ENCODE assay signal across 19 cellular contexts in genomic region chr6:17881085-17881883, GRCh38.
DNase-seq lines count a peak whose midpoint lies in the region; ATAC-seq and TF ChIP-seq lines count a peak whose summit lies in the region.
"Had no signal": no experiment of that assay in that cellular context is flagged by ENCODE, and none has a peak within 500 bp of the region (broad histone marks: within the 10 kb centered on the region; RNA-seq: fewer than 3 reads in every experiment).

No MANE protein-coding gene starts in this region.

- no peak overlapping the region for H3K4me2 ChIP-seq in GM23248 (ENCODE audit: unreplicated experiment)

- H2AFZ ChIP-seq in GM23248, result no peak overlapping the region

- H3K9me3 ChIP-seq in spleen (no peaks in the 10 kb centered on the region), GM23248 (ENCODE audit: low read depth) (no peaks in the 10 kb centered on the region)
- H3K9me3 ChIP-seq: breast epithelium, colonic mucosa, testis had no signal

- H3K36me3 ChIP-seq in spleen (no peaks in the 10 kb centered on the region), GM23248 (ENCODE audit: low read depth) (no peaks in the 10 kb centered on the region)
- H3K36me3 ChIP-seq: breast epithelium, colonic mucosa had no signal

- ATAC-seq in left ventricle myocardium superior (no peak), HG03095 (IDR thresholded peaks at IDR 0.05; ENCODE audit: unreplicated experiment) (no peak)
- ATAC-seq: activated T-cell treated with anti-CD3 and anti-CD28 coated beads, Interleukin-2, amount 50 U/mL, for 4 hours had no signal

- H3F3A ChIP-seq in GM23248 (ENCODE audit: insufficient read depth), result peaks cover 28% of the 10 kb centered on the region

- TF ChIP-seq CTCF in spleen (IDR thresholded peaks at IDR 0.05 in 8 of 11, conservative IDR thresholded peaks at IDR 0.05 in 3 of 11), result no peak

- H3K27ac ChIP-seq in spleen (peak overlapping the region in 2 of 8 donors; percentile 34 to 57), GM23248 (no peak overlapping the region)
- H3K27ac ChIP-seq: breast epithelium, colonic mucosa, testis had no signal

- H3K4me3 ChIP-seq in spleen (no peak overlapping the region), GM23248 (no peak overlapping the region)
- H3K4me3 ChIP-seq: breast epithelium, colonic mucosa, testis had no signal

- DNase-seq in GF-D8 (lab: John Stamatoyannopoulos, UW) (peak; percentile 56), NOMO-1 treated with dmso at 0.1 percent for 144 hours (lab: John Stamatoyannopoulos, UW; ENCODE audit: unreplicated experiment) (peak; percentile 15), left ventricle myocardium superior (peak; percentile 49), spleen (peak; percentile 85), NCI-H524 treated with DMSO at 0.1 percent for 48 hours (lab: John Stamatoyannopoulos, UW) (no peak), GM23248 (no peak)
- DNase-seq: activated CD4-positive, CD25-positive, alpha-beta regulatory T cell treated with anti-CD3 and anti-CD28 coated beads, Interleukin-2, amount 50 U/mL, for 72 hours; activated naive CD4-positive, alpha-beta T cell treated with anti-CD3 and anti-CD28 coated beads for 36 hours; activated T-cell treated with anti-CD3 and anti-CD28 coated beads, Interleukin-2, amount 50 U/mL, for 4 hours; amniotic stem cell; colonic mucosa; DMS79 treated with DMSO at 0.1 percent for 48 hours; glutamatergic neuron; NCI-H1436 treated with DMSO at 0.1 percent for 48 hours; NCI-H510A; SW 1271; testis had no signal

- H3K79me2 ChIP-seq in GM23248 (ENCODE audit: insufficient read depth), result peaks cover 68% of the 10 kb centered on the region

- H3K4me1 ChIP-seq in spleen (peaks cover 6 to 57% (median 34%) of the 10 kb centered on the region in 6 donors), GM23248 (ENCODE audit: insufficient read depth) (peaks cover 39% of the 10 kb centered on the region)
- H3K4me1 ChIP-seq: breast epithelium, colonic mucosa, testis had no signal

- H4K20me1 ChIP-seq in GM23248 (ENCODE audit: insufficient read depth), result peaks cover 3% of the 10 kb centered on the region; the same call in 1 of the 2 replicates

- no peak overlapping the region for H3K9ac ChIP-seq in GM23248

- no peaks in the 10 kb centered on the region for H3K9me2 ChIP-seq in GM23248 (ENCODE audit: insufficient read depth)

- no peak for TF ChIP-seq POLR2A in spleen (IDR thresholded peaks at IDR 0.05)

- intact Hi-C loops in left ventricle myocardium superior (cut with micrococcal nuclease), result no loop called here
- intact Hi-C loops in spleen (cut with DNase I; ENCODE audit: low total_unique reads), result no loop called here

- 46 to 76% (median 58%) methylated on average over 11 of the region's 11 CpGs for WGBS in spleen, 5 donors
- 84 to 88% methylated on average over 11 of the region's 11 CpGs for WGBS in GM23248 (ENCODE audit: low coverage in 1 of 2, low lambda C conversion rate in 2 of 2, missing lambda C conversion rate in 2 of 2), 2 experiments

- in situ Hi-C loops in GM23248 (cut with MboI), result no loop called here

- H3K27me3 ChIP-seq in spleen (replicated peaks in 1 of 7) (no peaks in the 10 kb centered on the region), GM23248 (replicated peaks; ENCODE audit: insufficient read depth) (no peaks in the 10 kb centered on the region)
- H3K27me3 ChIP-seq: breast epithelium, colonic mucosa, testis had no signal

Comparison
In these comparisons a context has a peak if more than half of its experiments do, and no peak if none do; other contexts are left out.
1. DNase-seq: peak in GF-D8 (single experiment), NOMO-1 treated with dmso at 0.1 percent for 144 hours (single experiment), left ventricle myocardium superior (single experiment) and spleen (single experiment); none in NCI-H524 treated with DMSO at 0.1 percent for 48 hours (single experiment) and GM23248 (single experiment).